16 cellular contexts compared by ENCODE assay signal in the genomic region with DNA sequence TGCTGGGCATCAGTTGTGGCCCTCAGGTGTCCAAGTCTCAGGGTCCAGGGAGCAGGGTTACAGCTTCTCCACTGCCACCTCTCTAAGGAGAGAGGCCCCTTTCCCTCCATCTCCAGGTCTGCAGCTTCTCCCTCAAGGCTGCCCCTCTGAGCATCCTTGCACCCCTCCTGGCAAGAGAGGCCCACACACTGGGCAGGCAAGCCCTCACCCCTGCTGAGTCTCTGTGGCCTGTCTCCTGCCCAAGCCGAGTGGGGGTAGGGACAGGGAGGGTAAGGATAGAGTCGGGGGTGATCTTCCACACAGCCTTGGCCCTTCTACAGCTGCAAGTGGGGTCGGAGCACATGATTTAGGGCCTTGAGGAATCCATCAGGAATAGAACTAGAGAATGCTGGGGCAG.
DNase-seq lines count a peak whose midpoint lies in the region; ATAC-seq and TF ChIP-seq lines count a peak whose summit lies in the region.
"Had no signal": no experiment of that assay in that cellular context is flagged by ENCODE, and none has a peak within 500 bp of the region (broad histone marks: within the 10 kb centered on the region; RNA-seq: fewer than 3 reads in every experiment).

No MANE protein-coding gene starts in this region.

- H3K27me3 ChIP-seq in heart left ventricle (no peaks in the 10 kb centered on the region), esophagus squamous epithelium (no peaks in the 10 kb centered on the region), upper lobe of right lung (no peaks in the 10 kb centered on the region)
- H3K27me3 ChIP-seq: hepatocyte had no signal

- TF ChIP-seq CTCF in heart left ventricle (IDR thresholded peaks at IDR 0.05) (no peak), esophagus squamous epithelium (IDR thresholded peaks at IDR 0.05) (no peak), osteocyte (IDR thresholded peaks at IDR 0.05) (no peak), upper lobe of right lung (IDR thresholded peaks at IDR 0.05) (no peak)

- H3K36me3 ChIP-seq in heart left ventricle: no peaks in the 10 kb centered on the region
- H3K36me3 ChIP-seq in esophagus squamous epithelium: no peaks in the 10 kb centered on the region
- H3K36me3 ChIP-seq in upper lobe of right lung: no peaks in the 10 kb centered on the region
- H3K36me3 ChIP-seq: WERI-Rb-1 had no signal

- H3K4me1 Mint-ChIP-seq in osteocyte (ENCODE audit: unreplicated experiment): peaks cover 43% of the 10 kb centered on the region
- H3K4me1 Mint-ChIP-seq in activated T-helper 2 cell treated with anti-CD3 and anti-CD28 coated beads, Interferon-gamma antibody, Interleukin-2, Interleukin-4, amounts not matched to agents 10 μg/mL and 5 μg/mL and 100 μg/mL, durations not matched to agents 14 hours and 24 hours and 36 hours (ENCODE audit: low read depth): no peaks in the 10 kb centered on the region

- H3K9me3 Mint-ChIP-seq in osteocyte (ENCODE audit: unreplicated experiment): no peaks in the 10 kb centered on the region
- no peaks in the 10 kb centered on the region for H3K9me3 Mint-ChIP-seq in activated T-helper 2 cell treated with anti-CD3 and anti-CD28 coated beads, Interferon-gamma antibody, Interleukin-2, Interleukin-4, amounts not matched to agents 10 μg/mL and 5 μg/mL and 100 μg/mL, durations not matched to agents 14 hours and 24 hours and 36 hours
- H3K9me3 Mint-ChIP-seq: CD4-positive, alpha-beta T cell; H9 had no signal

- 67 to 89% (median 77%) methylated on average over 3 of the region's 3 CpGs for WGBS in heart left ventricle, 4 donors
- WGBS in esophagus squamous epithelium, 2 donors: no CpG with 5 or more reads among the region's 3 CpGs

- H3K4me1 ChIP-seq in heart left ventricle: peaks cover 3 to 58% (median 20%) of the 10 kb centered on the region in 12 donors
- peaks cover 0 to 51% (median 14%) of the 10 kb centered on the region in 3 donors for H3K4me1 ChIP-seq in esophagus squamous epithelium
- peaks cover 5% of the 10 kb centered on the region for H3K4me1 ChIP-seq in upper lobe of right lung

- TF ChIP-seq POLR2A in heart left ventricle (IDR thresholded peaks at IDR 0.05) (no peak), esophagus squamous epithelium (IDR thresholded peaks at IDR 0.05) (no peak)

- no peaks in the 10 kb centered on the region for H3K27me3 Mint-ChIP-seq in osteocyte (ENCODE audit: unreplicated experiment)
- H3K27me3 Mint-ChIP-seq in activated T-helper 2 cell treated with anti-CD3 and anti-CD28 coated beads, Interferon-gamma antibody, Interleukin-2, Interleukin-4, amounts not matched to agents 10 μg/mL and 5 μg/mL and 100 μg/mL, durations not matched to agents 14 hours and 24 hours and 36 hours (ENCODE audit: low read depth): no peaks in the 10 kb centered on the region
- H3K27me3 Mint-ChIP-seq: CD4-positive, alpha-beta T cell had no signal

- H3K27ac Mint-ChIP-seq in osteocyte (ENCODE audit: unreplicated experiment): peak overlapping the region; percentile 82
- H3K27ac Mint-ChIP-seq in activated T-helper 2 cell treated with anti-CD3 and anti-CD28 coated beads, Interferon-gamma antibody, Interleukin-2, Interleukin-4, amounts not matched to agents 10 μg/mL and 5 μg/mL and 100 μg/mL, durations not matched to agents 14 hours and 24 hours and 36 hours: no peak overlapping the region
- H3K27ac Mint-ChIP-seq: CD4-positive, alpha-beta T cell had no signal

- H3K4me3 ChIP-seq in heart left ventricle: no peak overlapping the region
- no peak overlapping the region for H3K4me3 ChIP-seq in esophagus squamous epithelium
- H3K4me3 ChIP-seq in upper lobe of right lung: no peak overlapping the region
- H3K4me3 ChIP-seq: hepatocyte had no signal

- no peak overlapping the region for H3K4me3 Mint-ChIP-seq in osteocyte (ENCODE audit: unreplicated experiment)
- H3K4me3 Mint-ChIP-seq in activated T-helper 2 cell treated with anti-CD3 and anti-CD28 coated beads, Interferon-gamma antibody, Interleukin-2, Interleukin-4, amounts not matched to agents 10 μg/mL and 5 μg/mL and 100 μg/mL, durations not matched to agents 14 hours and 24 hours and 36 hours (ENCODE audit: low read depth): no peak overlapping the region
- H3K4me3 Mint-ChIP-seq: CD4-positive, alpha-beta T cell; H9 had no signal

- no peak for DNase-seq in heart left ventricle
- no peak for DNase-seq in cardiac septum (ENCODE audit: low spot score)
- DNase-seq in esophagus squamous epithelium (lab: John Stamatoyannopoulos, UW): no peak
- no peak for DNase-seq in osteocyte (ENCODE audit: extremely low spot score, unreplicated experiment)
- no peak for DNase-seq in upper lobe of right lung
- no peak for DNase-seq in activated T-helper 2 cell treated with anti-CD3 and anti-CD28 coated beads, Interferon-gamma antibody, Interleukin-2, Interleukin-4, amounts not matched to agents 10 μg/mL and 5 μg/mL and 100 μg/mL, durations not matched to agents 14 hours and 24 hours and 36 hours (ENCODE audit: low spot score)
- DNase-seq in amygdala (lab: John Stamatoyannopoulos, UW): no peak
- no peak for DNase-seq in stimulated activated naive CD4-positive, alpha-beta T cell (lab: John Stamatoyannopoulos, UW)
- DNase-seq: activated gamma-delta T cell treated with Interleukin-2 at 50 U/mL for 16 hours; CD4-positive, alpha-beta T cell; H9; kidney; NCI-H2107; NCI-H69; WERI-Rb-1 had no signal

- ATAC-seq in heart left ventricle (peak in 2 of 4 donors; percentile 1 to 5), upper lobe of right lung (no peak)

- intact Hi-C loops in heart left ventricle (cut with DNase I) (loop anchor here in 2 of 10 donors (10.0 kb wide), 1 partner anchor 117 kb away; no protein-coding TSS in a partner anchor), cardiac septum (cut with DNase I) (loop anchor here (5.0 kb wide), 1 partner anchor 75 kb away; the partner anchor contains the start of gene ST3GAL4), esophagus squamous epithelium (cut with DNase I) (no loop called here), upper lobe of right lung (cut with DNase I) (no loop called here)
- intact Hi-C loops in activated T-helper 2 cell treated with anti-CD3 and anti-CD28 coated beads, Interferon-gamma antibody, Interleukin-2, Interleukin-4, amounts not matched to agents 10 μg/mL and 5 μg/mL and 100 μg/mL, durations not matched to agents 14 hours and 24 hours and 36 hours (cut with micrococcal nuclease): no loop called here

- H3K36me3 Mint-ChIP-seq in osteocyte (ENCODE audit: unreplicated experiment): no peaks in the 10 kb centered on the region
- no peaks in the 10 kb centered on the region for H3K36me3 Mint-ChIP-seq in activated T-helper 2 cell treated with anti-CD3 and anti-CD28 coated beads, Interferon-gamma antibody, Interleukin-2, Interleukin-4, amounts not matched to agents 10 μg/mL and 5 μg/mL and 100 μg/mL, durations not matched to agents 14 hours and 24 hours and 36 hours (ENCODE audit: low read depth)

- H3K9me3 ChIP-seq in heart left ventricle: no peaks in the 10 kb centered on the region
- H3K9me3 ChIP-seq in esophagus squamous epithelium: no peaks in the 10 kb centered on the region
- H3K9me3 ChIP-seq in upper lobe of right lung: no peaks in the 10 kb centered on the region

- peak overlapping the region in 11 of 12 donors; percentile 12 to 86 (median 70) for H3K27ac ChIP-seq in heart left ventricle
- H3K27ac ChIP-seq in esophagus squamous epithelium: peak overlapping the region; percentile 43 to 87 (median 65)
- peak overlapping the region; percentile 75 for H3K27ac ChIP-seq in upper lobe of right lung
- H3K27ac ChIP-seq: WERI-Rb-1 had no signal
